1 cellular context compared by ENCODE assay signal in the genomic region with DNA sequence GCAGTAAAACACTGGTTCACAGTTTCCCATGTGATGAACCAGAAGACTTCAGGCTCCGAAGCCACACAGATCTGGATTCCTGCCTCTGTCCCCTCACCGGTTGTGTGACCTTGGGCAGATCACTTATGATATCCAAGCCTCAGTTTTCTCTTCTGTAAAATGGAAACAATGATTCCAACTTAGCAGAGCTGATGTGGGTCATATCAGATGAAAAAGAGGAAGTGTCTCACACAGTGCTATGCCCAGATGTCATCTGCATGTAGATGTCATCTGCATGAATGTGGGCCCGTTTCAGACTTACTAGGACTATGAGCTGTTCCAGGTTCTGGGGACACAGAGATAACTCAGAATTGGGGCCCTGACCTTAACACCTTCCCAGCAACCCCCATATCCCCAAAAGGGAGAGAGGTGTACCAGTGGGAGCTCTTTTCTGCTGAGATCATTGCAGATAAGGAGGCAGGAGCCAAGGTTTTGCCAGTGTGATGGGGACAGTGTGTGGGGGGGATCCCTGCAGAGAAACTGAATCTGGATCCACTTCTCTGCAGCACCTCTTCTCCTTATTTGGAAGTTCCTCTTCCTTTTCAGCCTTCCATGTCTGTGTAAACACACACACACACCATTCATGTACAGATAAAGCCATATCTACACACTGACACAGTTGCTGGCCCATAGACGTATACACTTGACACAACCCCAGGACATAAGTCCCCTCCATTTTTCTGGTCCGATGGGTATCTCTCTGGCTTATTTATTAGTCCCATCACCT.
TF ChIP-seq lines count a peak whose summit lies in the region.

No MANE protein-coding gene starts in this region.

TF ChIP-seq in K562, 482 proteins besides CTCF, POLR2A, EP300 and RAD21 (continued from another document and continues in another):
- TF ChIP-seq, protein P1, sequence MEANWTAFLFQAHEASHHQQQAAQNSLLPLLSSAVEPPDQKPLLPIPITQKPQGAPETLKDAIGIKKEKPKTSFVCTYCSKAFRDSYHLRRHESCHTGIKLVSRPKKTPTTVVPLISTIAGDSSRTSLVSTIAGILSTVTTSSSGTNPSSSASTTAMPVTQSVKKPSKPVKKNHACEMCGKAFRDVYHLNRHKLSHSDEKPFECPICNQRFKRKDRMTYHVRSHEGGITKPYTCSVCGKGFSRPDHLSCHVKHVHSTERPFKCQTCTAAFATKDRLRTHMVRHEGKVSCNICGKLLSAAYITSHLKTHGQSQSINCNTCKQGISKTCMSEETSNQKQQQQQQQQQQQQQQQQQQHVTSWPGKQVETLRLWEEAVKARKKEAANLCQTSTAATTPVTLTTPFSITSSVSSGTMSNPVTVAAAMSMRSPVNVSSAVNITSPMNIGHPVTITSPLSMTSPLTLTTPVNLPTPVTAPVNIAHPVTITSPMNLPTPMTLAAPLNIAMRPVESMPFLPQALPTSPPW (CRISPR knock-in tag; IDR thresholded peaks at IDR 0.05), result 0 out of 2 replicates have a peak, but pooled peaks have one; percentile 10
- TF ChIP-seq TCF7L2 (IDR thresholded peaks at IDR 0.05; ENCODE audit: low read depth, low read length) (no peak), PTTG1 (tag; IDR thresholded peaks at IDR 0.05; ENCODE audit: low read depth) (no peak), ERF (CRISPR knock-in tag; IDR thresholded peaks at IDR 0.05) (no peak), ELF1 (tag; IDR thresholded peaks at IDR 0.05) (peak; percentile 27; the same call in 1 of the 2 replicates), FOXP1 (CRISPR knock-in tag; IDR thresholded peaks at IDR 0.05) (no peak), ZBTB7A (IDR thresholded peaks at IDR 0.05; ENCODE audit: borderline replicate concordance, control insufficient read depth, low read depth, low read length) (no peak), NR4A1 (CRISPR knock-in tag; IDR thresholded peaks at IDR 0.05) (no peak), NR4A1 (tag; IDR thresholded peaks at IDR 0.05) (no peak), SMARCE1 (IDR thresholded peaks at IDR 0.05) (peak; percentile 70; the same call in 1 of the 2 replicates), FIP1L1 (IDR thresholded peaks at IDR 0.05; ENCODE audit: low read depth, low read length, poor library complexity, severe bottlenecking) (no peak), ZNF347 (CRISPR knock-in tag; IDR thresholded peaks at IDR 0.05; ENCODE audit: low read depth) (no peak), ZNF699 (CRISPR knock-in tag; IDR thresholded peaks at IDR 0.05; ENCODE audit: insufficient replicate concordance) (no peak), PURB (CRISPR knock-in tag; IDR thresholded peaks at IDR 0.05; ENCODE audit: low read depth) (no peak), NR2C2 (CRISPR knock-in tag; IDR thresholded peaks at IDR 0.05) (no peak), NR2C2 (tag; IDR thresholded peaks at IDR 0.05) (no peak; the same call in 1 of the 2 replicates), SAP30 (IDR thresholded peaks at IDR 0.05; ENCODE audit: borderline replicate concordance, insufficient read depth, low read depth, low read length, poor library complexity, severe bottlenecking) (no peak), GATA2 (CRISPR knock-in tag; IDR thresholded peaks at IDR 0.05) (peak; percentile 42; the same call in 1 of the 2 replicates), ZNF561 (CRISPR knock-in tag; conservative IDR thresholded peaks at IDR 0.05) (no peak), ZNF263 (CRISPR knock-in tag; IDR thresholded peaks at IDR 0.05; ENCODE audit: borderline replicate concordance) (no peak), CTBP1 (IDR thresholded peaks at IDR 0.05; ENCODE audit: borderline replicate concordance) (peak; percentile 64), JUND (IDR thresholded peaks at IDR 0.05; ENCODE audit: borderline replicate concordance, low read depth, low read length) (no peak), JUND (tag; IDR thresholded peaks at IDR 0.05; ENCODE audit: borderline replicate concordance, low read depth, low read length) (peak; percentile 39; the same call in 1 of the 3 replicates), KDM1A (IDR thresholded peaks at IDR 0.05) (peak; percentile 66 to 77; a peak in 3 of 4 replicates), MTA1 (IDR thresholded peaks at IDR 0.05; ENCODE audit: borderline replicate concordance) (peak; percentile 33; the same call in 1 of the 2 replicates), MYC (IDR thresholded peaks at IDR 0.05; ENCODE audit: low read depth, low read length) (0 out of 2 replicates have a peak, but pooled peaks have one; percentile 4), MYC (CRISPR knock-in tag; IDR thresholded peaks at IDR 0.05; ENCODE audit: borderline replicate concordance, low read depth) (no peak), GABPB2 (CRISPR knock-in tag; conservative IDR thresholded peaks at IDR 0.05) (no peak), ZNF239 (CRISPR knock-in tag; IDR thresholded peaks at IDR 0.05) (peak; percentile 39; the same call in 1 of the 2 replicates), SMC3 (conservative IDR thresholded peaks at IDR 0.05; ENCODE audit: insufficient read depth, low read depth, low read length) (no peak), ZNF24 (IDR thresholded peaks at IDR 0.05) (no peak), ATF1 (CRISPR knock-in tag; IDR thresholded peaks at IDR 0.05) (no peak), ATF1 (tag; IDR thresholded peaks at IDR 0.05) (peak; percentile 48), RCOR1 (IDR thresholded peaks at IDR 0.05; ENCODE audit: borderline replicate concordance in 1 of 2, low read depth in 2 of 2, low read length in 2 of 2) (peak in 1 of 2 experiments; percentile 71; a peak in 2 of 4 replicates), ZNF140 (CRISPR knock-in tag; IDR thresholded peaks at IDR 0.05) (no peak), ZNF143 (CRISPR knock-in tag; IDR thresholded peaks at IDR 0.05) (0 out of 2 replicates have a peak, but pooled peaks have one; percentile 19), NONO (IDR thresholded peaks at IDR 0.05; ENCODE audit: low read depth in 2 of 2, low read length in 1 of 2) (no peak), FOXA3 (CRISPR knock-in tag; conservative IDR thresholded peaks at IDR 0.05 in 1 of 2, IDR thresholded peaks at IDR 0.05 in 1 of 2) (peak; percentile 93 to 97; a peak in 3 of 4 replicates), MAZ (CRISPR knock-in tag; conservative IDR thresholded peaks at IDR 0.05 in 1 of 2, IDR thresholded peaks at IDR 0.05 in 1 of 2) (0 out of 4 replicates have a peak, but pooled peaks of 1 of the 2 experiments have one; percentile 9), ESRRA (IDR thresholded peaks at IDR 0.05; ENCODE audit: borderline replicate concordance, low read depth) (peak; percentile 95), RNF2 (IDR thresholded peaks at IDR 0.05) (no peak), ZNF384 (IDR thresholded peaks at IDR 0.05; ENCODE audit: low read depth, low read length) (no peak), KAT2B (IDR thresholded peaks at IDR 0.05; ENCODE audit: low read depth, low read length) (no peak), FOSL1 (tag; conservative IDR thresholded peaks at IDR 0.05) (0 out of 2 replicates have a peak, but pooled peaks have one; percentile 34), ZNF584 (CRISPR knock-in tag; IDR thresholded peaks at IDR 0.05; ENCODE audit: low read depth) (peak; percentile 71; the same call in 1 of the 2 replicates), ZNF551 (CRISPR knock-in tag; IDR thresholded peaks at IDR 0.05) (no peak), ETV1 (tag; conservative IDR thresholded peaks at IDR 0.05; ENCODE audit: low read depth) (peak; percentile 30; the same call in 1 of the 2 replicates), TAF1 (IDR thresholded peaks at IDR 0.05; ENCODE audit: control insufficient read depth, extremely low read depth, insufficient read depth, low read length, severe bottlenecking) (no peak), FOXK2 (conservative IDR thresholded peaks at IDR 0.05 in 1 of 2, IDR thresholded peaks at IDR 0.05 in 1 of 2; ENCODE audit: low read depth in 2 of 2) (peak; percentile 38 to 43; a peak in 2 of 4 replicates), ZNF766 (CRISPR knock-in tag; conservative IDR thresholded peaks at IDR 0.05) (no peak), ZNF785 (CRISPR knock-in tag; IDR thresholded peaks at IDR 0.05) (no peak), PRMT5 (CRISPR knock-in tag; IDR thresholded peaks at IDR 0.05) (no peak), MEIS2 (IDR thresholded peaks at IDR 0.05; ENCODE audit: partially characterized antibody) (peak; percentile 32), ZNF431 (CRISPR knock-in tag; IDR thresholded peaks at IDR 0.05) (no peak), CAMTA2 (CRISPR knock-in tag; conservative IDR thresholded peaks at IDR 0.05) (no peak), CCNT2 (IDR thresholded peaks at IDR 0.05; ENCODE audit: borderline replicate concordance, extremely low read depth, insufficient read length, low read depth, low read length) (peak; percentile 50)
- TF ChIP-seq, protein P2, sequence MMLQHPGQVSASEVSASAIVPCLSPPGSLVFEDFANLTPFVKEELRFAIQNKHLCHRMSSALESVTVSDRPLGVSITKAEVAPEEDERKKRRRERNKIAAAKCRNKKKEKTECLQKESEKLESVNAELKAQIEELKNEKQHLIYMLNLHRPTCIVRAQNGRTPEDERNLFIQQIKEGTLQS (IDR thresholded peaks at IDR 0.05), result no peak
- TF ChIP-seq, protein P2 (CRISPR knock-in tag; conservative IDR thresholded peaks at IDR 0.05), result no peak
- TF ChIP-seq, protein P3, sequence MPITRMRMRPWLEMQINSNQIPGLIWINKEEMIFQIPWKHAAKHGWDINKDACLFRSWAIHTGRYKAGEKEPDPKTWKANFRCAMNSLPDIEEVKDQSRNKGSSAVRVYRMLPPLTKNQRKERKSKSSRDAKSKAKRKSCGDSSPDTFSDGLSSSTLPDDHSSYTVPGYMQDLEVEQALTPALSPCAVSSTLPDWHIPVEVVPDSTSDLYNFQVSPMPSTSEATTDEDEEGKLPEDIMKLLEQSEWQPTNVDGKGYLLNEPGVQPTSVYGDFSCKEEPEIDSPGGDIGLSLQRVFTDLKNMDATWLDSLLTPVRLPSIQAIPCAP (CRISPR knock-in tag; IDR thresholded peaks at IDR 0.05; ENCODE audit: borderline replicate concordance), result 0 out of 2 replicates have a peak, but pooled peaks have one; percentile 24
- TF ChIP-seq, protein P4, sequence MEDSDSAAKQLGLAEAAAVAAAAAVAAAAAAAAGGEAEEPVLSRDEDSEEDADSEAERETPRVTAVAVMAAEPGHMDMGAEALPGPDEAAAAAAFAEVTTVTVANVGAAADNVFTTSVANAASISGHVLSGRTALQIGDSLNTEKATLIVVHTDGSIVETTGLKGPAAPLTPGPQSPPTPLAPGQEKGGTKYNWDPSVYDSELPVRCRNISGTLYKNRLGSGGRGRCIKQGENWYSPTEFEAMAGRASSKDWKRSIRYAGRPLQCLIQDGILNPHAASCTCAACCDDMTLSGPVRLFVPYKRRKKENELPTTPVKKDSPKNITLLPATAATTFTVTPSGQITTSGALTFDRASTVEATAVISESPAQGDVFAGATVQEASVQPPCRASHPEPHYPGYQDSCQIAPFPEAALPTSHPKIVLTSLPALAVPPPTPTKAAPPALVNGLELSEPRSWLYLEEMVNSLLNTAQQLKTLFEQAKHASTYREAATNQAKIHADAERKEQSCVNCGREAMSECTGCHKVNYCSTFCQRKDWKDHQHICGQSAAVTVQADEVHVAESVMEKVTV (CRISPR knock-in tag; IDR thresholded peaks at IDR 0.05), result no peak
- TF ChIP-seq, protein P5, sequence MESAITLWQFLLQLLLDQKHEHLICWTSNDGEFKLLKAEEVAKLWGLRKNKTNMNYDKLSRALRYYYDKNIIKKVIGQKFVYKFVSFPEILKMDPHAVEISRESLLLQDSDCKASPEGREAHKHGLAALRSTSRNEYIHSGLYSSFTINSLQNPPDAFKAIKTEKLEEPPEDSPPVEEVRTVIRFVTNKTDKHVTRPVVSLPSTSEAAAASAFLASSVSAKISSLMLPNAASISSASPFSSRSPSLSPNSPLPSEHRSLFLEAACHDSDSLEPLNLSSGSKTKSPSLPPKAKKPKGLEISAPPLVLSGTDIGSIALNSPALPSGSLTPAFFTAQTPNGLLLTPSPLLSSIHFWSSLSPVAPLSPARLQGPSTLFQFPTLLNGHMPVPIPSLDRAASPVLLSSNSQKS (CRISPR knock-in tag; IDR thresholded peaks at IDR 0.05), result no peak
- TF ChIP-seq, protein P6, sequence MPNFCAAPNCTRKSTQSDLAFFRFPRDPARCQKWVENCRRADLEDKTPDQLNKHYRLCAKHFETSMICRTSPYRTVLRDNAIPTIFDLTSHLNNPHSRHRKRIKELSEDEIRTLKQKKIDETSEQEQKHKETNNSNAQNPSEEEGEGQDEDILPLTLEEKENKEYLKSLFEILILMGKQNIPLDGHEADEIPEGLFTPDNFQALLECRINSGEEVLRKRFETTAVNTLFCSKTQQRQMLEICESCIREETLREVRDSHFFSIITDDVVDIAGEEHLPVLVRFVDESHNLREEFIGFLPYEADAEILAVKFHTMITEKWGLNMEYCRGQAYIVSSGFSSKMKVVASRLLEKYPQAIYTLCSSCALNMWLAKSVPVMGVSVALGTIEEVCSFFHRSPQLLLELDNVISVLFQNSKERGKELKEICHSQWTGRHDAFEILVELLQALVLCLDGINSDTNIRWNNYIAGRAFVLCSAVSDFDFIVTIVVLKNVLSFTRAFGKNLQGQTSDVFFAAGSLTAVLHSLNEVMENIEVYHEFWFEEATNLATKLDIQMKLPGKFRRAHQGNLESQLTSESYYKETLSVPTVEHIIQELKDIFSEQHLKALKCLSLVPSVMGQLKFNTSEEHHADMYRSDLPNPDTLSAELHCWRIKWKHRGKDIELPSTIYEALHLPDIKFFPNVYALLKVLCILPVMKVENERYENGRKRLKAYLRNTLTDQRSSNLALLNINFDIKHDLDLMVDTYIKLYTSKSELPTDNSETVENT (CRISPR knock-in tag; IDR thresholded peaks at IDR 0.05), result no peak
- TF ChIP-seq, protein P7, sequence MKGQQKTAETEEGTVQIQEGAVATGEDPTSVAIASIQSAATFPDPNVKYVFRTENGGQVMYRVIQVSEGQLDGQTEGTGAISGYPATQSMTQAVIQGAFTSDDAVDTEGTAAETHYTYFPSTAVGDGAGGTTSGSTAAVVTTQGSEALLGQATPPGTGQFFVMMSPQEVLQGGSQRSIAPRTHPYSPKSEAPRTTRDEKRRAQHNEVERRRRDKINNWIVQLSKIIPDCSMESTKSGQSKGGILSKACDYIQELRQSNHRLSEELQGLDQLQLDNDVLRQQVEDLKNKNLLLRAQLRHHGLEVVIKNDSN (CRISPR knock-in tag; IDR thresholded peaks at IDR 0.05), result 0 out of 2 replicates have a peak, but pooled peaks have one; percentile 18
- TF ChIP-seq, protein P8, sequence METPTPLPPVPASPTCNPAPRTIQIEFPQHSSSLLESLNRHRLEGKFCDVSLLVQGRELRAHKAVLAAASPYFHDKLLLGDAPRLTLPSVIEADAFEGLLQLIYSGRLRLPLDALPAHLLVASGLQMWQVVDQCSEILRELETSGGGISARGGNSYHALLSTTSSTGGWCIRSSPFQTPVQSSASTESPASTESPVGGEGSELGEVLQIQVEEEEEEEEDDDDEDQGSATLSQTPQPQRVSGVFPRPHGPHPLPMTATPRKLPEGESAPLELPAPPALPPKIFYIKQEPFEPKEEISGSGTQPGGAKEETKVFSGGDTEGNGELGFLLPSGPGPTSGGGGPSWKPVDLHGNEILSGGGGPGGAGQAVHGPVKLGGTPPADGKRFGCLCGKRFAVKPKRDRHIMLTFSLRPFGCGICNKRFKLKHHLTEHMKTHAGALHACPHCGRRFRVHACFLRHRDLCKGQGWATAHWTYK (CRISPR knock-in tag; IDR thresholded peaks at IDR 0.05), result no peak
